Comparison of ENCODE assay signal across 8 cellular contexts in genomic region chrX:13005671-13006473, GRCh38. TPM values are rescaled to one million over a fixed set of nuclear protein-coding genes. Genes with fewer than 3 reads are reported as not detected.
DNase-seq lines count a peak whose midpoint lies in the region; ATAC-seq lines count a peak whose summit lies in the region.

No MANE protein-coding gene starts in this region.

- peak overlapping the region; percentile 70 to 89 (median 86) for H3K4me2 ChIP-seq in BLaER1 treated with 17β-estradiol and CSF1 and Interleukin-3, amounts not matched to agents 10 nM and 100 nM

- H3K27ac Mint-ChIP-seq in activated naive CD4-positive, alpha-beta T cell treated with anti-CD3 and anti-CD28 coated beads, Interleukin-2, amount 50 U/mL, for 24 hours, result peak overlapping the region; percentile 97
- H3K27ac Mint-ChIP-seq in stimulated activated naive CD8-positive, alpha-beta T cell treated with anti-CD3 and anti-CD28 coated beads, Interleukin-15, Interleukin-2, amounts not matched to agents 100 ng/mL and 50 ng/mL, for 24 hours, result peak overlapping the region; percentile 99

- H3K27ac ChIP-seq in BLaER1 treated with 17β-estradiol and CSF1 and Interleukin-3, amounts not matched to agents 10 nM and 100 nM, result peak overlapping the region; percentile 62 to 98 (median 89); a peak in 21 of 22 replicates

- H3K4me3 Mint-ChIP-seq in activated naive CD4-positive, alpha-beta T cell treated with anti-CD3 and anti-CD28 coated beads, Interleukin-2, amount 50 U/mL, for 24 hours, result peak overlapping the region; percentile 88
- peak overlapping the region; percentile 76 for H3K4me3 Mint-ChIP-seq in stimulated activated naive CD8-positive, alpha-beta T cell treated with anti-CD3 and anti-CD28 coated beads, Interleukin-15, Interleukin-2, amounts not matched to agents 100 ng/mL and 50 ng/mL, for 24 hours

- no peaks in the 10 kb centered on the region for H3K36me3 Mint-ChIP-seq in activated naive CD4-positive, alpha-beta T cell treated with anti-CD3 and anti-CD28 coated beads, Interleukin-2, amount 50 U/mL, for 24 hours
- H3K36me3 Mint-ChIP-seq in stimulated activated naive CD8-positive, alpha-beta T cell treated with anti-CD3 and anti-CD28 coated beads, Interleukin-15, Interleukin-2, amounts not matched to agents 100 ng/mL and 50 ng/mL, for 24 hours (ENCODE audit: low read depth), result no peaks in the 10 kb centered on the region

- ATAC-seq in GM19324 (IDR thresholded peaks at IDR 0.05; ENCODE audit: low FRiP score, unreplicated experiment) (peak; percentile 43), HG03439 (IDR thresholded peaks at IDR 0.05; ENCODE audit: unreplicated experiment) (peak; percentile 45)

- H3K4me1 ChIP-seq in BLaER1 treated with 17β-estradiol and CSF1 and Interleukin-3, amounts not matched to agents 10 nM and 100 nM, result peaks cover 78 to 100% (median 89%) of the 10 kb centered on the region in 10 experiments

- H3K27me3 ChIP-seq in BLaER1 treated with 17β-estradiol and CSF1 and Interleukin-3, amounts not matched to agents 10 nM and 100 nM, result 0 out of 22 replicates have a peak, but pooled peaks cover 0 to 14% (median 0%) of the 10 kb centered on the region in 11 experiments

- no peaks in the 10 kb centered on the region for H3K9me3 Mint-ChIP-seq in activated naive CD4-positive, alpha-beta T cell treated with anti-CD3 and anti-CD28 coated beads, Interleukin-2, amount 50 U/mL, for 24 hours
- H3K9me3 Mint-ChIP-seq in stimulated activated naive CD8-positive, alpha-beta T cell treated with anti-CD3 and anti-CD28 coated beads, Interleukin-15, Interleukin-2, amounts not matched to agents 100 ng/mL and 50 ng/mL, for 24 hours, result no peaks in the 10 kb centered on the region

- no peak for DNase-seq in activated gamma-delta T cell treated with Interleukin-2 at 50 U/mL for 16 hours
- DNase-seq in ureter (ENCODE audit: low spot score), result no peak
- DNase-seq in DMS153 treated with DMSO at 0.1 percent for 48 hours (lab: John Stamatoyannopoulos, UW; ENCODE audit: unreplicated experiment), result no peak

- peaks cover 65% of the 10 kb centered on the region for H3K4me1 Mint-ChIP-seq in activated naive CD4-positive, alpha-beta T cell treated with anti-CD3 and anti-CD28 coated beads, Interleukin-2, amount 50 U/mL, for 24 hours
- H3K4me1 Mint-ChIP-seq in stimulated activated naive CD8-positive, alpha-beta T cell treated with anti-CD3 and anti-CD28 coated beads, Interleukin-15, Interleukin-2, amounts not matched to agents 100 ng/mL and 50 ng/mL, for 24 hours (ENCODE audit: low read depth), result peaks cover 67% of the 10 kb centered on the region

- H3K9ac ChIP-seq in BLaER1 treated with 17β-estradiol and CSF1 and Interleukin-3, amounts not matched to agents 10 nM and 100 nM, result peak overlapping the region; percentile 61 to 82 (median 76); a peak in 21 of 22 replicates

- H3K27me3 Mint-ChIP-seq in activated naive CD4-positive, alpha-beta T cell treated with anti-CD3 and anti-CD28 coated beads, Interleukin-2, amount 50 U/mL, for 24 hours, result no peaks in the 10 kb centered on the region
- no peaks in the 10 kb centered on the region for H3K27me3 Mint-ChIP-seq in stimulated activated naive CD8-positive, alpha-beta T cell treated with anti-CD3 and anti-CD28 coated beads, Interleukin-15, Interleukin-2, amounts not matched to agents 100 ng/mL and 50 ng/mL, for 24 hours

- H3K4me3 ChIP-seq in BLaER1 treated with 17β-estradiol and CSF1 and Interleukin-3, amounts not matched to agents 10 nM and 100 nM, result peak overlapping the region in 3 of 10 experiments; percentile 17 to 31 (median 22); a peak in 4 of 20 replicates

- H3K36me3 ChIP-seq in BLaER1 treated with 17β-estradiol and CSF1 and Interleukin-3, amounts not matched to agents 10 nM and 100 nM, result no peaks in the 10 kb centered on the region

- H4K20me1 ChIP-seq in BLaER1 treated with 17β-estradiol and CSF1 and Interleukin-3, amounts not matched to agents 10 nM and 100 nM, result peaks cover 0 to 7% (median 0%) of the 10 kb centered on the region in 11 experiments; a peak in 2 of 22 replicates

- no peaks in the 10 kb centered on the region for H3K9me3 ChIP-seq in BLaER1 treated with 17β-estradiol and CSF1 and Interleukin-3, amounts not matched to agents 10 nM and 100 nM (replicated peaks in 1 of 11)

RNA-seq across cellular contexts. Expression of gene TMSB4X, which starts 31.0 kb away (rescaled TPM):
- total RNA-seq in ureter, result 3,112 TPM

RNA-seq across cellular contexts. Expression of gene FAM9C, which starts 38.5 kb away (rescaled TPM):
- 0.26 TPM for total RNA-seq in ureter
